Comparison of ENCODE assay signal across 13 cellular contexts in the genomic region with DNA sequence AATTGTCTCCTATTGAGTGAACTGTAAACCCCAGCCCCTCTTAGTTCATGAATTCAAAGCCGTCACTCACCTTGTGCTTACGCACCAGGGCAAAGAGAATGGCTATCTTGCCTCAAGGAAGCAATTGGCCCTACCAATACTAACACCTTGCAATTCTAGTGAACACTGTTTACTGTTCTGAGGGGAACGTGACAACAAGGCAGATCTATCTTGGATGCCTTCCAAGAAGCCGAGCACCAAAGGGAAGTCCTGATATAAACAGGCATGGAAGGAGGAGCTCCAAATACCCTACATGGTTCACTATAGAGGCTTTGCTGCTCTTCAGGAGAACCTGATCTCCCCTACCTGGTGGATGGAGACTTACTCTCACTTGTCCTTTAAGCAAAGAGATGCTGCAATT. TPM values are rescaled to one million over a fixed set of nuclear protein-coding genes. Genes with fewer than 3 reads are reported as not detected.
DNase-seq lines count a peak whose midpoint lies in the region; ATAC-seq and TF ChIP-seq lines count a peak whose summit lies in the region.
"Had no signal": no experiment of that assay in that cellular context is flagged by ENCODE, and none has a peak within 500 bp of the region (broad histone marks: within the 10 kb centered on the region; RNA-seq: fewer than 3 reads in every experiment).

No MANE protein-coding gene starts in this region.

- no peak for ATAC-seq in GM18519 (IDR thresholded peaks at IDR 0.05; ENCODE audit: low FRiP score, unreplicated experiment)
- ATAC-seq in GM19452 (IDR thresholded peaks at IDR 0.05; ENCODE audit: unreplicated experiment), result no peak
- ATAC-seq: heart left ventricle, natural killer cell had no signal

- peak overlapping the region; percentile 88 to 95 (median 92) for H3K4me3 Mint-ChIP-seq in brain
- H3K4me3 Mint-ChIP-seq: activated naive CD8-positive, alpha-beta T cell; central memory CD8-positive, alpha-beta T cell; natural killer cell had no signal

- H3K9me3 Mint-ChIP-seq in brain, result peaks cover 0 to 4% (median 0%) of the 10 kb centered on the region in 5 experiments

- H3K36me3 Mint-ChIP-seq in brain, result no peaks in the 10 kb centered on the region
- H3K36me3 Mint-ChIP-seq: activated naive CD8-positive, alpha-beta T cell had no signal

- no peak for TF ChIP-seq CTCF in brain (conservative IDR thresholded peaks at IDR 0.05)

- H3K4me1 Mint-ChIP-seq in brain, result peaks cover 54% of the 10 kb centered on the region
- H3K4me1 Mint-ChIP-seq: central memory CD8-positive, alpha-beta T cell; natural killer cell had no signal

- H3K27ac Mint-ChIP-seq in brain, result peak overlapping the region; percentile 5 to 98 (median 56)
- H3K27ac Mint-ChIP-seq: activated naive CD8-positive, alpha-beta T cell; natural killer cell had no signal

- DNase-seq in NCI-H1092 treated with DMSO at 0.1 percent for 48 hours (lab: John Stamatoyannopoulos, UW) (peak; percentile 76), NCI-H2171 (lab: John Stamatoyannopoulos, UW) (peak; percentile 56), pons (ENCODE audit: low spot score) (peak; percentile 37), hepatic stellate cell (ENCODE audit: low spot score) (no peak), NCI-H1930 (lab: John Stamatoyannopoulos, UW) (no peak)
- DNase-seq: heart left ventricle; natural killer cell; stimulated activated CD4-positive, alpha-beta T cell treated with anti-CD3 and anti-CD28 coated beads, Interleukin-4, amount 100 ng/mL, for 24 hours had no signal

- H3K27me3 Mint-ChIP-seq in brain, result peaks cover 47% of the 10 kb centered on the region

RNA-seq across cellular contexts. Expression of gene PLPPR1, which starts 1.7 kb away (rescaled TPM):
- polyA plus RNA-seq in brain (ENCODE audit: insufficient read depth, low read depth, low replicate concordance), result 7.1 TPM
- polyA plus RNA-seq: heart left ventricle had no signal

Comparison
In these comparisons a context has a peak if more than half of its experiments do, and no peak if none do; other contexts are left out.
1. DNase-seq: peak in NCI-H1092 treated with DMSO at 0.1 percent for 48 hours (single experiment), NCI-H2171 (single experiment) and pons (single experiment); none in hepatic stellate cell (single experiment) and NCI-H1930 (0 of 2).